ENCODE assay signal across 1 cellular context in the genomic region with DNA sequence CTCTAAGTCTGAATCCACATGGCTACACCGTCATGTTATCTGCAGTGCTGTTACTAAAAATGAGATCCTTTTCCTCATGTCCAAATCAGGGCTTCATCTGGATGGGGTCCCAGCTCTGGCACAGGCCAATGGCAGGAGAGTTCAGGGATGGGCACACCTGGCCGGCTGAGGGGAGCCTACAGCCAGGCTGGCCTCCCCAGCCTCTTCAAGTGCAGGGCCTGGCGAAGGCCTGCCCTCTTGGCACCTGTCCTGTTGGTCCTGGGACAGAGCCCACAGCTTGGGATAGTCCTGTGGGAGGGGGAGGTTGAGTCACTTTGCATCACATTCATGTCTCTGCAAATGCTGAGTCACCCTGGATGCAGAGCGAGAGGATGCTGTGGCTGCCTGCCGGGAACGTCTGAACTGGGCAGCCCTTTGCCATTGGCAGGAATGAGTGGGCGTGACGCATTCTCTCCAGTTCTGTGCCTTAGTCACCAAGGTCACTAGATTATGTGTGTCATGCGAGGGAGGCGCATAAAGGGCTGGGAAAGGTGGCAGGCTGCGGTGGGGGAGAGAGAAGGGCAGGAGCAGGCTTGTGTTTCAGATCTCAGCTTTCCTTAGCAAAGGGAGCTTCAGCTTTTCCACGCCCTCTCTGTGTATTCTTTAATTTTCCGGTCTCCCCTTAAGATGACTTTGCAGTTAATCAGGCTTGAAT.
A peak's percentile ranks its signal among the peaks of the same experiment; 100 is the strongest.
TF ChIP-seq lines count a peak whose summit lies in the region.

No MANE protein-coding gene starts in this region.

TF ChIP-seq in HEK293, 187 proteins besides CTCF, POLR2A, EP300 and RAD21 (continued from another document and continues in another):
- TF ChIP-seq, protein P1, sequence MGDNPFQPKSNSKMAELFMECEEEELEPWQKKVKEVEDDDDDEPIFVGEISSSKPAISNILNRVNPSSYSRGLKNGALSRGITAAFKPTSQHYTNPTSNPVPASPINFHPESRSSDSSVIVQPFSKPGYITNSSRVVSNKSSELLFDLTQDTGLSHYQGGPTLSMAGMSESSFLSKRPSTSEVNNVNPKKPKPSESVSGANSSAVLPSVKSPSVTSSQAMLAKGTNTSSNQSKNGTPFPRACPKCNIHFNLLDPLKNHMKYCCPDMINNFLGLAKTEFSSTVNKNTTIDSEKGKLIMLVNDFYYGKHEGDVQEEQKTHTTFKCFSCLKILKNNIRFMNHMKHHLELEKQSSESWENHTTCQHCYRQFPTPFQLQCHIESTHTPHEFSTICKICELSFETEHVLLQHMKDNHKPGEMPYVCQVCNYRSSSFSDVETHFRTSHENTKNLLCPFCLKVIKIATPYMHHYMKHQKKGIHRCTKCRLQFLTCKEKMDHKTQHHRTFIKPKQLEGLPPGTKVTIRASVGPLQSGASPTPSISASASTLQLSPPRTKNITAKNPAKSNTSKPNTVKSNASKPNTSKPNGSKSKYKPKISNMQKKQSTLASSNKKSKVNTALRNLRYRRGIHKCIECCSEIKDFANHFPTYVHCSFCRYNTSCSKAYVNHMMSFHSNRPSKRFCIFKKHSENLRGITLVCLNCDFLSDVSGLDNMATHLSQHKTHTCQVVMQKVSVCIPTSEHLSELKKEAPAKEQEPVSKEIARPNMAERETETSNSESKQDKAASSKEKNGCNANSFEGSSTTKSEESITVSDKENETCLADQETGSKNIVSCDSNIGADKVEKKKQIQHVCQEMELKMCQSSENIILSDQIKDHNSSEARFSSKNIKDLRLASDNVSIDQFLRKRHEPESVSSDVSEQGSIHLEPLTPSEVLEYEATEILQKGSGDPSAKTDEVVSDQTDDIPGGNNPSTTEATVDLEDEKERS (tag by site-specific recombination; IDR thresholded peaks at IDR 0.05) = peak; percentile 19; the same call in 1 of the 2 replicates
- peak; percentile 95 for TF ChIP-seq SP7 (tag by site-specific recombination; IDR thresholded peaks at IDR 0.05)
- TF ChIP-seq, protein P2, sequence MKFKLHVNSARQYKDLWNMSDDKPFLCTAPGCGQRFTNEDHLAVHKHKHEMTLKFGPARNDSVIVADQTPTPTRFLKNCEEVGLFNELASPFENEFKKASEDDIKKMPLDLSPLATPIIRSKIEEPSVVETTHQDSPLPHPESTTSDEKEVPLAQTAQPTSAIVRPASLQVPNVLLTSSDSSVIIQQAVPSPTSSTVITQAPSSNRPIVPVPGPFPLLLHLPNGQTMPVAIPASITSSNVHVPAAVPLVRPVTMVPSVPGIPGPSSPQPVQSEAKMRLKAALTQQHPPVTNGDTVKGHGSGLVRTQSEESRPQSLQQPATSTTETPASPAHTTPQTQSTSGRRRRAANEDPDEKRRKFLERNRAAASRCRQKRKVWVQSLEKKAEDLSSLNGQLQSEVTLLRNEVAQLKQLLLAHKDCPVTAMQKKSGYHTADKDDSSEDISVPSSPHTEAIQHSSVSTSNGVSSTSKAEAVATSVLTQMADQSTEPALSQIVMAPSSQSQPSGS (tag by site-specific recombination; IDR thresholded peaks at IDR 0.05; ENCODE audit: low read depth) = no peak
- peak; percentile 82 for TF ChIP-seq ZNF366 (tag by site-specific recombination; conservative IDR thresholded peaks at IDR 0.05)
- TF ChIP-seq, protein P3, sequence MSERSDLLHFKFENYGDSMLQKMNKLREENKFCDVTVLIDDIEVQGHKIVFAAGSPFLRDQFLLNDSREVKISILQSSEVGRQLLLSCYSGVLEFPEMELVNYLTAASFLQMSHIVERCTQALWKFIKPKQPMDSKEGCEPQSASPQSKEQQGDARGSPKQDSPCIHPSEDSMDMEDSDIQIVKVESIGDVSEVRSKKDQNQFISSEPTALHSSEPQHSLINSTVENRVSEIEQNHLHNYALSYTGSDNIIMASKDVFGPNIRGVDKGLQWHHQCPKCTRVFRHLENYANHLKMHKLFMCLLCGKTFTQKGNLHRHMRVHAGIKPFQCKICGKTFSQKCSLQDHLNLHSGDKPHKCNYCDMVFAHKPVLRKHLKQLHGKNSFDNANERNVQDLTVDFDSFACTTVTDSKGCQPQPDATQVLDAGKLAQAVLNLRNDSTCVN (tag by site-specific recombination; optimal IDR thresholded peaks at IDR 0.05) = peak; percentile 20
- peak; percentile 66 for TF ChIP-seq SP2 (tag by site-specific recombination; IDR thresholded peaks at IDR 0.05)
- TF ChIP-seq, protein P4, sequence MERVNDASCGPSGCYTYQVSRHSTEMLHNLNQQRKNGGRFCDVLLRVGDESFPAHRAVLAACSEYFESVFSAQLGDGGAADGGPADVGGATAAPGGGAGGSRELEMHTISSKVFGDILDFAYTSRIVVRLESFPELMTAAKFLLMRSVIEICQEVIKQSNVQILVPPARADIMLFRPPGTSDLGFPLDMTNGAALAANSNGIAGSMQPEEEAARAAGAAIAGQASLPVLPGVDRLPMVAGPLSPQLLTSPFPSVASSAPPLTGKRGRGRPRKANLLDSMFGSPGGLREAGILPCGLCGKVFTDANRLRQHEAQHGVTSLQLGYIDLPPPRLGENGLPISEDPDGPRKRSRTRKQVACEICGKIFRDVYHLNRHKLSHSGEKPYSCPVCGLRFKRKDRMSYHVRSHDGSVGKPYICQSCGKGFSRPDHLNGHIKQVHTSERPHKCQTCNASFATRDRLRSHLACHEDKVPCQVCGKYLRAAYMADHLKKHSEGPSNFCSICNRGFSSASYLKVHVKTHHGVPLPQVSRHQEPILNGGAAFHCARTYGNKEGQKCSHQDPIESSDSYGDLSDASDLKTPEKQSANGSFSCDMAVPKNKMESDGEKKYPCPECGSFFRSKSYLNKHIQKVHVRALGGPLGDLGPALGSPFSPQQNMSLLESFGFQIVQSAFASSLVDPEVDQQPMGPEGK (tag by site-specific recombination; IDR thresholded peaks at IDR 0.05) = peak; percentile 82
- TF ChIP-seq SP3 (tag by site-specific recombination; IDR thresholded peaks at IDR 0.05) = peak; percentile 72
- peak; percentile 85; the same call in 1 of the 2 replicates for TF ChIP-seq ZNF24 (tag by site-specific recombination; IDR thresholded peaks at IDR 0.05)
- TF ChIP-seq EGR2 (tag by site-specific recombination; IDR thresholded peaks at IDR 0.05; ENCODE audit: low read depth) = peak; percentile 88
- TF ChIP-seq, protein P5, sequence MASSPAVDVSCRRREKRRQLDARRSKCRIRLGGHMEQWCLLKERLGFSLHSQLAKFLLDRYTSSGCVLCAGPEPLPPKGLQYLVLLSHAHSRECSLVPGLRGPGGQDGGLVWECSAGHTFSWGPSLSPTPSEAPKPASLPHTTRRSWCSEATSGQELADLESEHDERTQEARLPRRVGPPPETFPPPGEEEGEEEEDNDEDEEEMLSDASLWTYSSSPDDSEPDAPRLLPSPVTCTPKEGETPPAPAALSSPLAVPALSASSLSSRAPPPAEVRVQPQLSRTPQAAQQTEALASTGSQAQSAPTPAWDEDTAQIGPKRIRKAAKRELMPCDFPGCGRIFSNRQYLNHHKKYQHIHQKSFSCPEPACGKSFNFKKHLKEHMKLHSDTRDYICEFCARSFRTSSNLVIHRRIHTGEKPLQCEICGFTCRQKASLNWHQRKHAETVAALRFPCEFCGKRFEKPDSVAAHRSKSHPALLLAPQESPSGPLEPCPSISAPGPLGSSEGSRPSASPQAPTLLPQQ (tag by site-specific recombination; IDR thresholded peaks at IDR 0.05) = peak; percentile 66
- TF ChIP-seq ZSCAN23 (tag by site-specific recombination; IDR thresholded peaks at IDR 0.05) = 0 out of 2 replicates have a peak, but pooled peaks have one; percentile 55
- 0 out of 2 replicates have a peak, but pooled peaks have one; percentile 59 for TF ChIP-seq IKZF3 (tag by site-specific recombination; IDR thresholded peaks at IDR 0.05)
- TF ChIP-seq ZNF324 (tag by site-specific recombination; IDR thresholded peaks at IDR 0.05) = peak; percentile 84; the same call in 1 of the 2 replicates
- peak; percentile 22 for TF ChIP-seq SETDB1 (IDR thresholded peaks at IDR 0.05; ENCODE audit: insufficient read length, low read length)
- peak; percentile 92 for TF ChIP-seq KLF9 (tag by site-specific recombination; IDR thresholded peaks at IDR 0.05; ENCODE audit: low read depth)
- peak; percentile 51; the same call in 1 of the 2 replicates for TF ChIP-seq KLF8 (tag by site-specific recombination; IDR thresholded peaks at IDR 0.05)
- TF ChIP-seq ZEB2 (tag by site-specific recombination; IDR thresholded peaks at IDR 0.05) = peak; percentile 93
- TF ChIP-seq, protein P6, sequence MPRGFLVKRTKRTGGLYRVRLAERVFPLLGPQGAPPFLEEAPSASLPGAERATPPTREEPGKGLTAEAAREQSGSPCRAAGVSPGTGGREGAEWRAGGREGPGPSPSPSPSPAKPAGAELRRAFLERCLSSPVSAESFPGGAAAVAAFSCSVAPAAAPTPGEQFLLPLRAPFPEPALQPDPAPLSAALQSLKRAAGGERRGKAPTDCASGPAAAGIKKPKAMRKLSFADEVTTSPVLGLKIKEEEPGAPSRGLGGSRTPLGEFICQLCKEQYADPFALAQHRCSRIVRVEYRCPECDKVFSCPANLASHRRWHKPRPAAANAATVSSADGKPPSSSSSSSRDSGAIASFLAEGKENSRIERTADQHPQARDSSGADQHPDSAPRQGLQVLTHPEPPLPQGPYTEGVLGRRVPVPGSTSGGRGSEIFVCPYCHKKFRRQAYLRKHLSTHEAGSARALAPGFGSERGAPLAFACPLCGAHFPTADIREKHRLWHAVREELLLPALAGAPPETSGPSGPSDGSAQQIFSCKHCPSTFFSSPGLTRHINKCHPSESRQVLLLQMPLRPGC (tag by site-specific recombination; IDR thresholded peaks at IDR 0.05) = peak; percentile 93
- TF ChIP-seq ZNF558 (tag by site-specific recombination; IDR thresholded peaks at IDR 0.05) = peak; percentile 56; the same call in 1 of the 2 replicates
- TF ChIP-seq, protein P7, sequence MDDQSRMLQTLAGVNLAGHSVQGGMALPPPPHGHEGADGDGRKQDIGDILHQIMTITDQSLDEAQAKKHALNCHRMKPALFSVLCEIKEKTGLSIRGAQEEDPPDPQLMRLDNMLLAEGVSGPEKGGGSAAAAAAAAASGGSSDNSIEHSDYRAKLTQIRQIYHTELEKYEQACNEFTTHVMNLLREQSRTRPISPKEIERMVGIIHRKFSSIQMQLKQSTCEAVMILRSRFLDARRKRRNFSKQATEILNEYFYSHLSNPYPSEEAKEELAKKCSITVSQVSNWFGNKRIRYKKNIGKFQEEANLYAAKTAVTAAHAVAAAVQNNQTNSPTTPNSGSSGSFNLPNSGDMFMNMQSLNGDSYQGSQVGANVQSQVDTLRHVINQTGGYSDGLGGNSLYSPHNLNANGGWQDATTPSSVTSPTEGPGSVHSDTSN (CRISPR knock-in tag; IDR thresholded peaks at IDR 0.05) = 0 out of 2 replicates have a peak, but pooled peaks have one; percentile 40
- peak; percentile 98 for TF ChIP-seq ZNF600 (tag by site-specific recombination; IDR thresholded peaks at IDR 0.05)
- TF ChIP-seq ZNF626 (tag by site-specific recombination; IDR thresholded peaks at IDR 0.05) = no peak
- TF ChIP-seq, protein P8, sequence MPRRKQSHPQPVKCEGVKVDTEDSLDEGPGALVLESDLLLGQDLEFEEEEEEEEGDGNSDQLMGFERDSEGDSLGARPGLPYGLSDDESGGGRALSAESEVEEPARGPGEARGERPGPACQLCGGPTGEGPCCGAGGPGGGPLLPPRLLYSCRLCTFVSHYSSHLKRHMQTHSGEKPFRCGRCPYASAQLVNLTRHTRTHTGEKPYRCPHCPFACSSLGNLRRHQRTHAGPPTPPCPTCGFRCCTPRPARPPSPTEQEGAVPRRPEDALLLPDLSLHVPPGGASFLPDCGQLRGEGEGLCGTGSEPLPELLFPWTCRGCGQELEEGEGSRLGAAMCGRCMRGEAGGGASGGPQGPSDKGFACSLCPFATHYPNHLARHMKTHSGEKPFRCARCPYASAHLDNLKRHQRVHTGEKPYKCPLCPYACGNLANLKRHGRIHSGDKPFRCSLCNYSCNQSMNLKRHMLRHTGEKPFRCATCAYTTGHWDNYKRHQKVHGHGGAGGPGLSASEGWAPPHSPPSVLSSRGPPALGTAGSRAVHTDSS (tag by site-specific recombination; IDR thresholded peaks at IDR 0.05) = no peak
- TF ChIP-seq ZNF76 (tag by site-specific recombination; IDR thresholded peaks at IDR 0.05; ENCODE audit: borderline replicate concordance, low read depth) = peak; percentile 49; the same call in 1 of the 2 replicates
- TF ChIP-seq ZNF184 (tag by site-specific recombination; IDR thresholded peaks at IDR 0.05) = peak; percentile 72; the same call in 1 of the 2 replicates
- TF ChIP-seq KLF1 (tag by site-specific recombination; IDR thresholded peaks at IDR 0.05) = peak; percentile 61
- peak; percentile 85 for TF ChIP-seq ZBTB21 (tag by site-specific recombination; IDR thresholded peaks at IDR 0.05)
- TF ChIP-seq BCL11A (tag by site-specific recombination; IDR thresholded peaks at IDR 0.05; ENCODE audit: low read depth) = 0 out of 2 replicates have a peak, but pooled peaks have one; percentile 14
- peak; percentile 15; the same call in 1 of the 2 replicates for TF ChIP-seq ZFP69B (tag by site-specific recombination; IDR thresholded peaks at IDR 0.05)
- TF ChIP-seq GLI4 (tag by site-specific recombination; IDR thresholded peaks at IDR 0.05) = peak; percentile 74; the same call in 1 of the 2 replicates
- TF ChIP-seq ZNF2 (tag by site-specific recombination; IDR thresholded peaks at IDR 0.05) = peak; percentile 68; the same call in 1 of the 2 replicates
- 0 out of 2 replicates have a peak, but pooled peaks have one; percentile 19 for TF ChIP-seq ZNF561 (tag by site-specific recombination; IDR thresholded peaks at IDR 0.05; ENCODE audit: borderline replicate concordance)
- TF ChIP-seq, protein P9, sequence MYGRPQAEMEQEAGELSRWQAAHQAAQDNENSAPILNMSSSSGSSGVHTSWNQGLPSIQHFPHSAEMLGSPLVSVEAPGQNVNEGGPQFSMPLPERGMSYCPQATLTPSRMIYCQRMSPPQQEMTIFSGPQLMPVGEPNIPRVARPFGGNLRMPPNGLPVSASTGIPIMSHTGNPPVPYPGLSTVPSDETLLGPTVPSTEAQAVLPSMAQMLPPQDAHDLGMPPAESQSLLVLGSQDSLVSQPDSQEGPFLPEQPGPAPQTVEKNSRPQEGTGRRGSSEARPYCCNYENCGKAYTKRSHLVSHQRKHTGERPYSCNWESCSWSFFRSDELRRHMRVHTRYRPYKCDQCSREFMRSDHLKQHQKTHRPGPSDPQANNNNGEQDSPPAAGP (tag by site-specific recombination; IDR thresholded peaks at IDR 0.05) = peak; percentile 99
- peak; percentile 52; the same call in 1 of the 2 replicates for TF ChIP-seq WT1 (tag by site-specific recombination; IDR thresholded peaks at IDR 0.05)
- peak; percentile 63 for TF ChIP-seq ZNF341 (tag by site-specific recombination; IDR thresholded peaks at IDR 0.05; ENCODE audit: low read depth)
- TF ChIP-seq ZNF792 (tag by site-specific recombination; IDR thresholded peaks at IDR 0.05) = no peak
- peak; percentile 48; the same call in 1 of the 2 replicates for TF ChIP-seq ZNF391 (tag by site-specific recombination; IDR thresholded peaks at IDR 0.05; ENCODE audit: borderline replicate concordance, low read depth)
- TF ChIP-seq ZBTB48 (tag by site-specific recombination; IDR thresholded peaks at IDR 0.05) = peak; percentile 36; the same call in 1 of the 2 replicates
- TF ChIP-seq ZNF629 (tag by site-specific recombination; IDR thresholded peaks at IDR 0.05) = peak; percentile 94
- peak; percentile 52; the same call in 1 of the 2 replicates for TF ChIP-seq ZXDB (tag by site-specific recombination; IDR thresholded peaks at IDR 0.05)
- no peak for TF ChIP-seq ZNF202 (tag by site-specific recombination; IDR thresholded peaks at IDR 0.05; ENCODE audit: borderline replicate concordance)
